In genomic region chr1:247064309-247064708, GRCh38 we compare ENCODE assay signal across 32 cellular contexts. TPM values are rescaled to one million over a fixed set of nuclear protein-coding genes. Genes with fewer than 3 reads are reported as not detected.
"Had no signal": no experiment of that assay in that cellular context is flagged by ENCODE, and none has a peak within 500 bp of the region (broad histone marks: within the 10 kb centered on the region; RNA-seq: fewer than 3 reads in every experiment).

No MANE protein-coding gene starts in this region.

- H3K4me3 ChIP-seq: colonic mucosa, dorsolateral prefrontal cortex, esophagus muscularis mucosa, gastroesophageal sphincter had no signal

- H3K36me3 ChIP-seq: brain microvascular endothelial cell, colonic mucosa, esophagus muscularis mucosa, gastroesophageal sphincter had no signal

- DNase-seq: activated CD4-positive, alpha-beta memory T cell treated with anti-CD3 and anti-CD28 coated beads for 36 hours; activated CD4-positive, alpha-beta T cell treated with anti-CD3 and anti-CD28 coated beads for 36 hours; activated CD4-positive, alpha-beta T cell treated with anti-CD3 and anti-CD28 coated beads, Interleukin-2, amount 10 ng/mL, durations not matched to agents 24 days and 14 days; activated CD4-positive, CD25-positive, alpha-beta regulatory T cell; activated CD4-positive, CD25-positive, alpha-beta regulatory T cell treated with anti-CD3 and anti-CD28 coated beads, Interleukin-2, amount 50 U/mL, for 72 hours; activated CD8-positive, alpha-beta memory T cell treated with anti-CD3 and anti-CD28 coated beads, Interleukin-2, amount 10 ng/mL, durations not matched to agents 7 days and 5 days; activated CD8-positive, alpha-beta memory T cell treated with anti-CD3 and anti-CD28 coated beads, Interleukin-2, amount 50 U/mL, for 4 hours; activated CD8-positive, alpha-beta T cell treated with anti-CD3 and anti-CD28 coated beads, Interleukin-2, amount 10 ng/mL, durations not matched to agents 7 days and 5 days; activated gamma-delta T cell; activated naive CD4-positive, alpha-beta T cell; activated naive CD4-positive, alpha-beta T cell treated with anti-CD3 and anti-CD28 coated beads, Interleukin-2, amount 10 ng/mL, durations not matched to agents 7 days and 5 days; activated naive CD8-positive, alpha-beta T cell treated with anti-CD3 and anti-CD28 coated beads, Interleukin-2, amount 10 ng/mL, durations not matched to agents 7 days and 5 days; activated T-cell treated with anti-CD3 and anti-CD28 coated beads, Interleukin-2, amount 50 U/mL, for 1 hour; activated T-cell treated with anti-CD3 and anti-CD28 coated beads, Interleukin-2, amount 50 U/mL, for 72 hours; amniotic stem cell; anterior cingulate cortex; brain microvascular endothelial cell; caudate nucleus; colonic mucosa; dorsolateral prefrontal cortex; effector memory CD4-positive, alpha-beta T cell; erythroblast; foreskin keratinocyte; head of caudate nucleus; T-helper 1 cell; T-helper 17 cell; T1000 had no signal

- H3K4me3 Mint-ChIP-seq: activated CD4-positive, alpha-beta memory T cell treated with anti-CD3 and anti-CD28 coated beads for 36 hours; activated CD4-positive, alpha-beta T cell treated with anti-CD3 and anti-CD28 coated beads for 36 hours; activated CD4-positive, alpha-beta T cell treated with anti-CD3 and anti-CD28 coated beads, Interleukin-2, amount 10 ng/mL, durations not matched to agents 24 days and 14 days; activated CD8-positive, alpha-beta memory T cell treated with anti-CD3 and anti-CD28 coated beads, Interleukin-2, amount 10 ng/mL, durations not matched to agents 7 days and 5 days; activated CD8-positive, alpha-beta T cell treated with anti-CD3 and anti-CD28 coated beads, Interleukin-2, amount 10 ng/mL, durations not matched to agents 7 days and 5 days; activated naive CD4-positive, alpha-beta T cell treated with anti-CD3 and anti-CD28 coated beads, Interleukin-2, amount 10 ng/mL, durations not matched to agents 7 days and 5 days; activated naive CD8-positive, alpha-beta T cell treated with anti-CD3 and anti-CD28 coated beads, Interleukin-2, amount 10 ng/mL, durations not matched to agents 7 days and 5 days; activated T-cell treated with anti-CD3 and anti-CD28 coated beads, Interleukin-2, amount 50 U/mL, for 72 hours; T-helper 17 cell; T-helper 2 cell treated with Interferon-gamma antibody and Interleukin-4, amounts not matched to agents 5 μg/mL and 100 μg/mL, for 36 hours had no signal

- H3K27ac ChIP-seq: brain microvascular endothelial cell, colonic mucosa, dorsolateral prefrontal cortex, esophagus muscularis mucosa, foreskin keratinocyte, gastroesophageal sphincter had no signal

- H3K4me1 ChIP-seq: colonic mucosa, foreskin keratinocyte, gastroesophageal sphincter had no signal

- H3K9me3 ChIP-seq: colonic mucosa, esophagus muscularis mucosa, gastroesophageal sphincter had no signal

- H3K27me3 Mint-ChIP-seq: activated CD4-positive, alpha-beta memory T cell treated with anti-CD3 and anti-CD28 coated beads for 36 hours; activated CD4-positive, alpha-beta T cell treated with anti-CD3 and anti-CD28 coated beads for 36 hours; activated CD4-positive, alpha-beta T cell treated with anti-CD3 and anti-CD28 coated beads, Interleukin-2, amount 10 ng/mL, durations not matched to agents 24 days and 14 days; activated CD8-positive, alpha-beta memory T cell treated with anti-CD3 and anti-CD28 coated beads, Interleukin-2, amount 10 ng/mL, durations not matched to agents 7 days and 5 days; activated naive CD4-positive, alpha-beta T cell treated with anti-CD3 and anti-CD28 coated beads, Interleukin-2, amount 10 ng/mL, durations not matched to agents 7 days and 5 days; activated naive CD8-positive, alpha-beta T cell treated with anti-CD3 and anti-CD28 coated beads, Interleukin-2, amount 10 ng/mL, durations not matched to agents 7 days and 5 days; T-helper 17 cell had no signal

- H3K4me1 Mint-ChIP-seq: activated CD4-positive, alpha-beta T cell treated with anti-CD3 and anti-CD28 coated beads for 36 hours; activated CD4-positive, alpha-beta T cell treated with anti-CD3 and anti-CD28 coated beads, Interleukin-2, amount 10 ng/mL, durations not matched to agents 24 days and 14 days; activated CD8-positive, alpha-beta memory T cell treated with anti-CD3 and anti-CD28 coated beads, Interleukin-2, amount 10 ng/mL, durations not matched to agents 7 days and 5 days; activated naive CD4-positive, alpha-beta T cell treated with anti-CD3 and anti-CD28 coated beads, Interleukin-2, amount 10 ng/mL, durations not matched to agents 7 days and 5 days; activated naive CD8-positive, alpha-beta T cell treated with anti-CD3 and anti-CD28 coated beads, Interleukin-2, amount 10 ng/mL, durations not matched to agents 7 days and 5 days had no signal

- FAIRE-seq: astrocyte had no signal

- H3K27me3 ChIP-seq: brain microvascular endothelial cell, colonic mucosa, dorsolateral prefrontal cortex, esophagus muscularis mucosa, foreskin keratinocyte, gastroesophageal sphincter had no signal

- H3K27ac Mint-ChIP-seq: activated CD4-positive, alpha-beta memory T cell treated with anti-CD3 and anti-CD28 coated beads for 36 hours; activated CD4-positive, alpha-beta T cell treated with anti-CD3 and anti-CD28 coated beads for 36 hours; activated CD4-positive, alpha-beta T cell treated with anti-CD3 and anti-CD28 coated beads, Interleukin-2, amount 10 ng/mL, durations not matched to agents 24 days and 14 days; activated CD8-positive, alpha-beta memory T cell treated with anti-CD3 and anti-CD28 coated beads, Interleukin-2, amount 10 ng/mL, durations not matched to agents 7 days and 5 days; activated CD8-positive, alpha-beta T cell treated with anti-CD3 and anti-CD28 coated beads, Interleukin-2, amount 10 ng/mL, durations not matched to agents 7 days and 5 days; activated naive CD4-positive, alpha-beta T cell treated with anti-CD3 and anti-CD28 coated beads, Interleukin-2, amount 10 ng/mL, durations not matched to agents 7 days and 5 days; activated naive CD4-positive, alpha-beta T cell treated with anti-CD3 and anti-CD28 coated beads, Interleukin-2, amount 50 U/mL, for 72 hours; activated naive CD8-positive, alpha-beta T cell treated with anti-CD3 and anti-CD28 coated beads, Interleukin-2, amount 10 ng/mL, durations not matched to agents 7 days and 5 days; activated T-cell treated with anti-CD3 and anti-CD28 coated beads, Interleukin-2, amount 50 U/mL, for 72 hours; T-helper 17 cell; T-helper 2 cell treated with Interferon-gamma antibody and Interleukin-4, amounts not matched to agents 5 μg/mL and 100 μg/mL, for 36 hours had no signal

RNA-seq across cellular contexts. Expression of gene ZNF695, which starts 56.5 kb away (rescaled TPM):
- total RNA-seq: esophagus muscularis mucosa, gastroesophageal sphincter, T-helper 17 cell had no signal
